In genomic region chr6:10954590-10955010, GRCh38 we compare ENCODE assay signal across 8 cellular contexts.
DNase-seq lines count a peak whose midpoint lies in the region; ATAC-seq lines count a peak whose summit lies in the region.

No MANE protein-coding gene starts in this region.

- no peak overlapping the region for H2BK5ac ChIP-seq in mesenchymal stem cell (ENCODE audit: low read depth, low read length, poor library complexity, severe bottlenecking)

- H3K36me3 ChIP-seq in ACC112 (ENCODE audit: insufficient read depth, low read length) (no peaks in the 10 kb centered on the region), mesenchymal stem cell (ENCODE audit: control insufficient read depth in 1 of 2, insufficient read depth in 2 of 2, low read depth in 1 of 2, low read length in 2 of 2) (no peaks in the 10 kb centered on the region)

- H3K27me3 ChIP-seq in ACC112 (ENCODE audit: insufficient read depth, low read length) (no peaks in the 10 kb centered on the region; the same call in 1 of the 2 replicates), mesenchymal stem cell (ENCODE audit: control insufficient read depth in 1 of 2, insufficient read depth in 1 of 2, low read length in 2 of 2) (no peaks in the 10 kb centered on the region)

- H3K9me3 ChIP-seq in mesenchymal stem cell (ENCODE audit: control insufficient read depth, low read length): no peaks in the 10 kb centered on the region

- no peak overlapping the region for H4K91ac ChIP-seq in mesenchymal stem cell (ENCODE audit: low read length)

- no peak overlapping the region for H2AK5ac ChIP-seq in mesenchymal stem cell (ENCODE audit: low read length, severe bottlenecking)

- H3K23ac ChIP-seq in mesenchymal stem cell (ENCODE audit: low read length in 2 of 2): no peak overlapping the region

- DNase-seq in NCI-H524 (lab: John Stamatoyannopoulos, UW): peak; percentile 65 to 81
- DNase-seq in activated CD4-positive, alpha-beta T cell treated with anti-CD3 and anti-CD28 coated beads, Interleukin-2, amount 50 U/mL, for 1 hour: peak; percentile 49
- peak; percentile 88 for DNase-seq in ecto neural progenitor cell (ENCODE audit: low spot score)
- DNase-seq in mesenchymal stem cell: peak; percentile 75
- peak; percentile 13 to 16 for DNase-seq in stimulated activated CD8-positive, alpha-beta memory T cell treated with anti-CD3 and anti-CD28 coated beads, Interleukin-4, amount 100 ng/mL, for 1 hour (ENCODE audit: low read depth in 2 of 2, low spot score in 1 of 2)

- H3K18ac ChIP-seq in mesenchymal stem cell (ENCODE audit: low read depth in 1 of 2, low read length in 2 of 2): no peak overlapping the region

- H3K27ac ChIP-seq in ACC112 (ENCODE audit: low read depth, low read length) (no peak overlapping the region), mesenchymal stem cell (ENCODE audit: low read length, poor library complexity, severe bottlenecking) (no peak overlapping the region)

- H3K4ac ChIP-seq in mesenchymal stem cell (ENCODE audit: low read depth in 1 of 2, low read length in 2 of 2): no peak overlapping the region

- H2BK12ac ChIP-seq in mesenchymal stem cell (ENCODE audit: low read length in 2 of 2): no peak overlapping the region

- no peak overlapping the region for H3K14ac ChIP-seq in mesenchymal stem cell (ENCODE audit: low read length in 2 of 2)

- peak overlapping the region; percentile 22 for H2AFZ ChIP-seq in ACC112 (ENCODE audit: low read length, unreplicated experiment)
- H2AFZ ChIP-seq in mesenchymal stem cell (ENCODE audit: low read depth, low read length): no peak overlapping the region

- H2BK15ac ChIP-seq in mesenchymal stem cell (ENCODE audit: low read depth, poor library complexity, severe bottlenecking): no peak overlapping the region

- no peak overlapping the region for H3K9ac ChIP-seq in mesenchymal stem cell (ENCODE audit: low read length)

- H3K4me3 ChIP-seq in ACC112 (ENCODE audit: low read depth, low read length) (no peak overlapping the region), mesenchymal stem cell (ENCODE audit: insufficient read depth in 1 of 2, low read depth in 1 of 2, low read length in 2 of 2) (no peak overlapping the region)

- H3K4me1 ChIP-seq in ACC112 (ENCODE audit: control insufficient read depth, insufficient read depth, low read length, unreplicated experiment) (peaks cover 10% of the 10 kb centered on the region), mesenchymal stem cell (ENCODE audit: control insufficient read depth, insufficient read depth, low read depth, low read length) (no peaks in the 10 kb centered on the region)

- no peaks in the 10 kb centered on the region for H3K79me1 ChIP-seq in mesenchymal stem cell (replicated peaks; ENCODE audit: low read length, poor library complexity, severe bottlenecking)

- peak overlapping the region; percentile 37 for H4K8ac ChIP-seq in mesenchymal stem cell (ENCODE audit: low read length)

- no peak overlapping the region for H3K4me2 ChIP-seq in mesenchymal stem cell (ENCODE audit: low read length, poor library complexity, severe bottlenecking)

- ATAC-seq in GM18519 (IDR thresholded peaks at IDR 0.05; ENCODE audit: low FRiP score, unreplicated experiment) (peak; percentile 81), HG03095 (IDR thresholded peaks at IDR 0.05; ENCODE audit: unreplicated experiment) (peak; percentile 84)

- H2BK120ac ChIP-seq in mesenchymal stem cell (ENCODE audit: low read depth, low read length): no peak overlapping the region

- WGBS in mesenchymal stem cell: 28% methylated on average over 15 of the region's 15 CpGs

- no peaks in the 10 kb centered on the region for H3K79me2 ChIP-seq in ACC112 (ENCODE audit: control insufficient read depth, insufficient read depth, low read length, unreplicated experiment)

Comparison
In these comparisons a context has a peak if more than half of its experiments do, and no peak if none do; other contexts are left out.
1. DNase-seq: peak in every context shown above with its lines; median percentile 88 in ecto neural progenitor cell; 75 in mesenchymal stem cell; 73 in NCI-H524; 49 in activated CD4-positive, alpha-beta T cell treated with anti-CD3 and anti-CD28 coated beads, Interleukin-2, amount 50 U/mL, for 1 hour; 14 in stimulated activated CD8-positive, alpha-beta memory T cell treated with anti-CD3 and anti-CD28 coated beads, Interleukin-4, amount 100 ng/mL, for 1 hour.